ENCODE assay signal across 10 cellular contexts in the genomic region with DNA sequence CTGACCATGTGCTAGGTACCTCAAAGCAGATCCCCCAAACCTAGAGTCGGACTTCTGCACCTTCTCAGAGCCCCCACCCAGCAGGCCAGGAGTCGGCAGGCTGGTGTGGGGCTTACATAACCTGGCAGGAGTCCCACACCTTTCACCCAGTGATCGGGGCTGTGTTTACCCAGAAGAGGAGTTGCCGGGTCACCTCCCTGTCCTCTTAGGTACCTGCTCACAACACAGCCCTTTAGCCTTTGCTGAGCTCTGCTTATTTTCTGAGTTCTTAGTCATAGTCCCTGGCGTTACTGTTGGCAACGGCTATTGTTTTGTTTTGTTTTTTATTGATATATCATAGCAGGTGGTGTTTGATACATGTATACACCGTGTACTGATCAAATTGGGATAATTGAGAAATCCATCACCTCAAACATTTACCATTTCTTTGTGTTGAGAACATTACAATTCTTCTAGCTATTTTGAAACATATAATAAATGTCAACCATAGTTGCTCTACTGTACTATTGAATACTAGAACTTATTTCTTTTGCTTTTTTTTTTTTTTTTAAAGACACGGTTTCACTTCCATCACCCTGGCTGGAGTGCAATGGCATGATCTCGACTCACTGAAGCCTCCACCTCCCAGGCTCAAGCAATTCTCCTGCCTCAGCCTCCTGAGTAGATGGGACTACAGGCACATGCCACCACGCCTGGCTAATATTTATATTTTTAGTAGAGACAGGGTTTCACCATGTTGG. TPM values are rescaled to one million over a fixed set of nuclear protein-coding genes. Genes with fewer than 3 reads are reported as not detected.
DNase-seq lines count a peak whose midpoint lies in the region; ATAC-seq and TF ChIP-seq lines count a peak whose summit lies in the region.
"Had no signal": no experiment of that assay in that cellular context is flagged by ENCODE, and none has a peak within 500 bp of the region (broad histone marks: within the 10 kb centered on the region; RNA-seq: fewer than 3 reads in every experiment).

No MANE protein-coding gene starts in this region.

- H3K36me3 Mint-ChIP-seq in activated naive CD8-positive, alpha-beta T cell treated with anti-CD3 and anti-CD28 coated beads, Interleukin-2, amount 50 U/mL, for 24 hours (ENCODE audit: low read depth), result no peaks in the 10 kb centered on the region
- H3K36me3 Mint-ChIP-seq in activated naive CD8-positive, alpha-beta T cell treated with anti-CD3 and anti-CD28 coated beads for 36 hours, result no peaks in the 10 kb centered on the region

- no TSS peak for BruUV-seq in Panc1 (replicated peaks; lab: Mats Ljungman, UMichigan)

- peaks cover 15% of the 10 kb centered on the region for H3K4me1 Mint-ChIP-seq in activated naive CD8-positive, alpha-beta T cell treated with anti-CD3 and anti-CD28 coated beads, Interleukin-2, amount 50 U/mL, for 24 hours
- H3K4me1 Mint-ChIP-seq in activated naive CD8-positive, alpha-beta T cell treated with anti-CD3 and anti-CD28 coated beads for 36 hours, result peaks cover 25% of the 10 kb centered on the region

- H3K36me3 ChIP-seq in Panc1 (ENCODE audit: control insufficient read depth, insufficient read depth, low read length) (no peaks in the 10 kb centered on the region), upper lobe of right lung (no peaks in the 10 kb centered on the region)

- CTCF ChIA-PET in Panc1 (lab: Charles Lee), result no interaction called here

- H3K4me3 ChIP-seq in Panc1 (ENCODE audit: low read depth in 2 of 2, low read length in 2 of 2), result no peak overlapping the region
- no peak overlapping the region for H3K4me3 ChIP-seq in right cardiac atrium (ENCODE audit: low read length)
- no peak overlapping the region for H3K4me3 ChIP-seq in upper lobe of right lung

- DNase-seq in activated naive CD8-positive, alpha-beta T cell treated with anti-CD3 and anti-CD28 coated beads, Interleukin-2, amount 50 U/mL, for 24 hours, result no peak
- DNase-seq in activated naive CD8-positive, alpha-beta T cell treated with anti-CD3 and anti-CD28 coated beads for 36 hours, result no peak
- DNase-seq in Panc1 (ENCODE audit: low read depth, low spot score) (no peak), right cardiac atrium (no peak), upper lobe of right lung (no peak)
- DNase-seq in activated naive CD4-positive, alpha-beta T cell (lab: John Stamatoyannopoulos, UW), result no peak
- DNase-seq: SIG-M5 had no signal

- TF ChIP-seq CTCF in Panc1 (IDR thresholded peaks at IDR 0.05) (no peak), upper lobe of right lung (IDR thresholded peaks at IDR 0.05) (no peak)

- H3K27me3 ChIP-seq in Panc1 (ENCODE audit: control insufficient read depth, insufficient read depth, low read length) (no peaks in the 10 kb centered on the region), right cardiac atrium (ENCODE audit: control insufficient read depth, insufficient read depth) (no peaks in the 10 kb centered on the region), upper lobe of right lung (no peaks in the 10 kb centered on the region)

- in situ Hi-C loops in Panc1 (cut with HindIII; ENCODE audit: low pct_unique_long_range_greater_than_20kb, low sequenced_read_pairs), result no loop called here

- intact Hi-C loops in Panc1 (cut with micrococcal nuclease; ENCODE audit: unreplicated experiment) (no loop called here), right cardiac atrium (cut with DNase I) (no loop called here), upper lobe of right lung (cut with DNase I) (no loop called here)

- H3K9me3 Mint-ChIP-seq in activated naive CD8-positive, alpha-beta T cell treated with anti-CD3 and anti-CD28 coated beads, Interleukin-2, amount 50 U/mL, for 24 hours, result no peaks in the 10 kb centered on the region
- no peaks in the 10 kb centered on the region for H3K9me3 Mint-ChIP-seq in activated naive CD8-positive, alpha-beta T cell treated with anti-CD3 and anti-CD28 coated beads for 36 hours

- WGBS in right cardiac atrium, result 70% methylated on average over 10 of the region's 10 CpGs

- ATAC-seq in activated naive CD8-positive, alpha-beta T cell treated with anti-CD3 and anti-CD28 coated beads, Interleukin-2, amount 50 U/mL, for 24 hours, result peak; percentile 46
- peak; percentile 49; the same call in 1 of the 2 replicates for ATAC-seq in Panc1
- peak; percentile 33 to 48 for ATAC-seq in right cardiac atrium
- ATAC-seq in upper lobe of right lung, result peak; percentile 40
- no peak for ATAC-seq in HG03095 (IDR thresholded peaks at IDR 0.05; ENCODE audit: unreplicated experiment)
- ATAC-seq in GM21367 (IDR thresholded peaks at IDR 0.05; ENCODE audit: unreplicated experiment), result no peak

- H3K4me1 ChIP-seq in Panc1 (ENCODE audit: control insufficient read depth, insufficient read depth, low read length) (peaks cover 20% of the 10 kb centered on the region), right cardiac atrium (ENCODE audit: control insufficient read depth, insufficient read depth, low read length) (peaks cover 2% of the 10 kb centered on the region), upper lobe of right lung (no peaks in the 10 kb centered on the region)

- H3K9me3 ChIP-seq in Panc1 (ENCODE audit: control insufficient read depth, insufficient read depth, low read depth, low read length), result no peaks in the 10 kb centered on the region
- no peaks in the 10 kb centered on the region for H3K9me3 ChIP-seq in right cardiac atrium (ENCODE audit: control insufficient read depth, low read length)
- H3K9me3 ChIP-seq in upper lobe of right lung, result no peaks in the 10 kb centered on the region

- no peak overlapping the region for H3K27ac Mint-ChIP-seq in activated naive CD8-positive, alpha-beta T cell treated with anti-CD3 and anti-CD28 coated beads, Interleukin-2, amount 50 U/mL, for 24 hours
- no peak overlapping the region for H3K27ac Mint-ChIP-seq in activated naive CD8-positive, alpha-beta T cell treated with anti-CD3 and anti-CD28 coated beads for 36 hours

- POLR2A ChIA-PET in Panc1 (lab: Charles Lee), result no interaction called here

- H3K27ac ChIP-seq in Panc1 (ENCODE audit: low read length) (peak overlapping the region; percentile 67), right cardiac atrium (ENCODE audit: low read length) (no peak overlapping the region), upper lobe of right lung (no peak overlapping the region)
- H3K27ac ChIP-seq: C4-2B had no signal

- H3K4me3 Mint-ChIP-seq in activated naive CD8-positive, alpha-beta T cell treated with anti-CD3 and anti-CD28 coated beads, Interleukin-2, amount 50 U/mL, for 24 hours, result no peak overlapping the region
- H3K4me3 Mint-ChIP-seq in activated naive CD8-positive, alpha-beta T cell treated with anti-CD3 and anti-CD28 coated beads for 36 hours, result no peak overlapping the region

- H3K27me3 Mint-ChIP-seq in activated naive CD8-positive, alpha-beta T cell treated with anti-CD3 and anti-CD28 coated beads, Interleukin-2, amount 50 U/mL, for 24 hours, result no peaks in the 10 kb centered on the region
- no peaks in the 10 kb centered on the region for H3K27me3 Mint-ChIP-seq in activated naive CD8-positive, alpha-beta T cell treated with anti-CD3 and anti-CD28 coated beads for 36 hours

RNA-seq across cellular contexts. Expression of gene EEIG1, which starts 10.4 kb away (rescaled TPM):
- total RNA-seq in activated naive CD8-positive, alpha-beta T cell treated with anti-CD3 and anti-CD28 coated beads for 36 hours, result 10 to 100 TPM; 77.2 to 83.8 TPM
- total RNA-seq in Panc1 (2021; ENCODE audit: unreplicated experiment) (361 TPM), right cardiac atrium (10 to 100 TPM; 23.1 to 35.1 (median 31.6) TPM), upper lobe of right lung (44.7 TPM)
- 215 TPM for polyA plus RNA-seq in Panc1 (2012; ENCODE audit: insufficient read length)
- polyA plus RNA-seq in right cardiac atrium, result 12.7 TPM

RNA-seq across cellular contexts. Expression of gene DPM2, which starts 53.5 kb away (rescaled TPM):
- total RNA-seq in activated naive CD8-positive, alpha-beta T cell treated with anti-CD3 and anti-CD28 coated beads for 36 hours, result 10 to 100 TPM; 55.4 to 57.6 TPM
- total RNA-seq in Panc1 (2021; ENCODE audit: unreplicated experiment) (58.7 TPM), right cardiac atrium (10 to 100 TPM; 13.6 to 20.0 (median 16.0) TPM), upper lobe of right lung (37.1 TPM)
- 51.1 TPM for polyA plus RNA-seq in Panc1 (2012; ENCODE audit: insufficient read length)
- 16.4 TPM for polyA plus RNA-seq in right cardiac atrium

Comparison
In these comparisons a context has a peak if more than half of its experiments do, and no peak if none do; other contexts are left out.
1. ATAC-seq: peak in activated naive CD8-positive, alpha-beta T cell treated with anti-CD3 and anti-CD28 coated beads, Interleukin-2, amount 50 U/mL, for 24 hours (single experiment), Panc1 (single experiment), right cardiac atrium (2 of 2) and upper lobe of right lung (single experiment); none in HG03095 (single experiment) and GM21367 (single experiment).